In the genomic region with DNA sequence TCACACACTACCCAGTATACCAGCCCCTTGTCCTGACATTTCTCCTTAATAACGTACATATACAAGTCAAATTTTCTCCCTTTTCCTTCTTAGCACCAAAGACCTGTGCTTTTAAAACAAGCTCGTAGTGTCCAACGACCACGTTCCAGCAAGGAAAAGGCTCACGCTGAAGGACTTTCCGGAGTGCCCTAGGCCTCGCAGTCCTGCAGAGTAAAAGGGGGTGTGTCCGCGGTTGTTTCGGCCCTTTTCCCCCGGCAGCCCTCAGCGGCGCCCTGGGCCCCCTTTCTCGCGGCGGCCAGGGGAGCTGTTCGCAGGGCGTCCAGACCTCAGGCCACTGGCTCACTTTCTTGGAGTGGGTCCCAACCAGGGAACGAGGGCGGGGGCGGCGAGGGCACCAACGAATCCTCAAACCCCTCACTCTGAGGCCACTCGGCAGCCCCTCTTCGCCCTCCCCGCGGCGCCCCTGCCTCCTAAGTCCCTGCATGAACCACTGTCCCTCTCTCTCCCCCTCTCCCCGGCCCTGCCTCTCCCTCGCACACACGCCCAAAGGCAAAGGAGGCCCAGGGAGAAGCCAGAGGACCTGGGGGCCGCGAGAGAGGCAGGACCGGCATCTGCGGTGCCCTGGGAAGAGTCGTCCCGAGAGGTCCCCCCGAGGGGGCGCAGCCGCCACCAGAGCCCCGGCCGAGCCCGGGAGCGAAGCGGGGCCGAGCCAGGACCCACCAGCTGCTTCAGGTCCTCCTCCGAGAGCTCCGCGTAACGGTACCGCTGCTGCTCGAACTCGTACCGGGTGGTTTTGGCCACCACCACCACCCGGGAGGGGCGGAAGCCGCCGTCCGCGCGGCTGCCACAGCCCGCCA, we compare ENCODE assay signal across 8 cellular contexts. TPM values are rescaled to one million over a fixed set of nuclear protein-coding genes. Genes with fewer than 3 reads are reported as not detected.
DNase-seq lines count a peak whose midpoint lies in the region; ATAC-seq, FAIRE-seq and TF ChIP-seq lines count a peak whose summit lies in the region.

No MANE protein-coding gene starts in this region.

- peak overlapping the region; percentile 66 for H3K4me3 Mint-ChIP-seq in activated naive CD8-positive, alpha-beta T cell

- H3K36me3 Mint-ChIP-seq in activated naive CD8-positive, alpha-beta T cell = no peaks in the 10 kb centered on the region

- peak overlapping the region; percentile 95 for H3K27ac ChIP-seq in upper lobe of right lung

- no peaks in the 10 kb centered on the region for H3K27me3 Mint-ChIP-seq in activated naive CD8-positive, alpha-beta T cell

- H3K4me1 Mint-ChIP-seq in activated naive CD8-positive, alpha-beta T cell (ENCODE audit: low read depth) = peaks cover 43% of the 10 kb centered on the region

- H3K4me1 ChIP-seq in upper lobe of right lung = peaks cover 34% of the 10 kb centered on the region

- intact Hi-C loops in head of caudate nucleus (cut with DNase I) = loop anchor here (5.0 to 10.0 kb wide), 3 partner anchors 64 to 154 kb away; partner anchors contain the start of genes LMBRD2, RANBP3L and SKP2
- intact Hi-C loops in upper lobe of right lung (cut with DNase I) = no loop called here

- TF ChIP-seq CTCF in omental fat pad (IDR thresholded peaks at IDR 0.05) = no peak
- no peak for TF ChIP-seq CTCF in upper lobe of right lung (IDR thresholded peaks at IDR 0.05)

- H3K36me3 ChIP-seq in upper lobe of right lung = no peaks in the 10 kb centered on the region

- peak; percentile 24 for ATAC-seq in GM21423 (IDR thresholded peaks at IDR 0.05; ENCODE audit: unreplicated experiment)
- ATAC-seq in omental fat pad (ENCODE audit: low FRiP score) = peak; percentile 32
- ATAC-seq in upper lobe of right lung = peak; percentile 55

- DNase-seq in DMS153 treated with DMSO at 0.1 percent for 48 hours (lab: John Stamatoyannopoulos, UW; ENCODE audit: unreplicated experiment) (peak; percentile 28), HTR-8/SVneo (ENCODE audit: insufficient read length, low spot score) (peak; percentile 74), SHP77 (lab: John Stamatoyannopoulos, UW) (peak; percentile 54 to 61), head of caudate nucleus (peak; percentile 14 to 78 (median 57)), omental fat pad (ENCODE audit: low spot score) (peak; percentile 37), upper lobe of right lung (peak; percentile 80)

- peak; percentile 20 for FAIRE-seq in HTR-8/SVneo (lab: Jason Lieb, UNC)

- no peaks in the 10 kb centered on the region for H3K27me3 ChIP-seq in upper lobe of right lung

- no peaks in the 10 kb centered on the region for H3K9me3 ChIP-seq in upper lobe of right lung

- no peaks in the 10 kb centered on the region for H3K9me3 Mint-ChIP-seq in activated naive CD8-positive, alpha-beta T cell (ENCODE audit: low read depth)

- H3K27ac Mint-ChIP-seq in activated naive CD8-positive, alpha-beta T cell = peak overlapping the region; percentile 83

- peak overlapping the region; percentile 83 for H3K4me3 ChIP-seq in upper lobe of right lung

RNA-seq across cellular contexts. Expression of gene NADK2, which starts 0.7 kb away (rescaled TPM):
- total RNA-seq in omental fat pad (10 to 100 TPM; 13.2 to 26.5 (median 18.9) TPM), upper lobe of right lung (21.1 TPM)

Comparison
In these comparisons a context has a peak if more than half of its experiments do, and no peak if none do; other contexts are left out.
1. Peak in every context shown above with its lines: DNase-seq, ATAC-seq, H3K4me3 ChIP-seq and H3K27ac ChIP-seq.
2. DNase-seq: peak in every context shown above with its lines; median percentile 80 in upper lobe of right lung; 74 in HTR-8/SVneo; 58 in SHP77; 57 in head of caudate nucleus; 37 in omental fat pad; 28 in DMS153 treated with DMSO at 0.1 percent for 48 hours.